In genomic region chr16:30762991-30763725, GRCh38 we compare ENCODE assay signal across 8 cellular contexts. TPM values are rescaled to one million over a fixed set of nuclear protein-coding genes. Genes with fewer than 3 reads are reported as not detected.
DNase-seq lines count a peak whose midpoint lies in the region; ATAC-seq and TF ChIP-seq lines count a peak whose summit lies in the region.

No MANE protein-coding gene starts in this region.

- no peak for TF ChIP-seq CTCF in WI38 (IDR thresholded peaks at IDR 0.05; ENCODE audit: low read depth, low read length)
- TF ChIP-seq CTCF in glutamatergic neuron (IDR thresholded peaks at IDR 0.05; ENCODE audit: partially characterized antibody, unreplicated experiment) = no peak

- no peak for ATAC-seq in sciatic nerve

- peaks cover 11% of the 10 kb centered on the region for H3K36me3 Mint-ChIP-seq in glutamatergic neuron (ENCODE audit: unreplicated experiment)

- peak overlapping the region; percentile 93 for H3K4me3 ChIP-seq in H7 (ENCODE audit: insufficient read depth, low read depth, low read length)
- H3K4me3 ChIP-seq in WI38 (ENCODE audit: low read depth, low read length) = peak overlapping the region; percentile 95
- H3K4me3 ChIP-seq in skeletal muscle cell (ENCODE audit: low read depth, low read length) = peak overlapping the region; percentile 97

- intact Hi-C loops in sciatic nerve (cut with DNase I) = no loop called here

- H3K36me3 ChIP-seq in H7 (replicated peaks; ENCODE audit: control insufficient read depth, insufficient read depth, low read length) = peaks cover 42% of the 10 kb centered on the region

- peaks cover 9% of the 10 kb centered on the region for H3K27me3 Mint-ChIP-seq in glutamatergic neuron (ENCODE audit: unreplicated experiment)

- DNase-seq in H7 (no peak), glutamatergic neuron (no peak), skeletal muscle cell (ENCODE audit: low read depth) (no peak), occipital lobe (lab: John Stamatoyannopoulos, UW) (no peak), midbrain (lab: John Stamatoyannopoulos, UW) (no peak), DMS 273 (lab: John Stamatoyannopoulos, UW; ENCODE audit: unreplicated experiment) (no peak), sciatic nerve (ENCODE audit: low spot score) (no peak)

- no peaks in the 10 kb centered on the region for H3K27me3 ChIP-seq in H7 (ENCODE audit: control insufficient read depth, insufficient read depth, low read length)

- peaks cover 13% of the 10 kb centered on the region for H3K4me1 Mint-ChIP-seq in glutamatergic neuron (ENCODE audit: low read depth, unreplicated experiment)

- H3K4me3 Mint-ChIP-seq in glutamatergic neuron (ENCODE audit: unreplicated experiment) = peak overlapping the region; percentile 93

- H3K9me3 Mint-ChIP-seq in glutamatergic neuron (ENCODE audit: unreplicated experiment) = peaks cover 9% of the 10 kb centered on the region

- H3K27ac Mint-ChIP-seq in glutamatergic neuron (ENCODE audit: unreplicated experiment) = peak overlapping the region; percentile 81

RNA-seq across cellular contexts. Expression of gene RNF40, which starts 1.0 kb away (rescaled TPM):
- total RNA-seq in H7 (2014; rRNA removed; shearing (Covaris generic)) = 72.6 and 72.9 TPM in 2 replicates
- total RNA-seq in glutamatergic neuron (ENCODE audit: unreplicated experiment) (182 TPM), occipital lobe (80.0 TPM), sciatic nerve (92.9 TPM)

RNA-seq across cellular contexts. Expression of gene CFAP119, which starts 1.3 kb away (rescaled TPM):
- 1.5 and 2.1 TPM in 2 replicates for total RNA-seq in H7 (2014; rRNA removed; shearing (Covaris generic))
- total RNA-seq in glutamatergic neuron (ENCODE audit: unreplicated experiment) (10.9 TPM), occipital lobe (1.6 TPM), sciatic nerve (5.5 TPM)

RNA-seq across cellular contexts. Expression of gene PHKG2, which starts 14.9 kb away (rescaled TPM):
- total RNA-seq in H7 (2014; rRNA removed; shearing (Covaris generic)) = 27.0 and 32.0 TPM in 2 replicates
- total RNA-seq in glutamatergic neuron (ENCODE audit: unreplicated experiment) (32.6 TPM), occipital lobe (12.0 TPM), sciatic nerve (21.3 TPM)

RNA-seq across cellular contexts. Expression of gene ZNF629, which starts 23.8 kb away (rescaled TPM):
- 15.1 and 16.0 TPM in 2 replicates for total RNA-seq in H7 (2014; rRNA removed; shearing (Covaris generic))
- total RNA-seq in glutamatergic neuron (ENCODE audit: unreplicated experiment) = 42.5 TPM
- total RNA-seq in occipital lobe = 11.5 TPM
- total RNA-seq in sciatic nerve = 14.0 TPM
